In the genomic region with DNA sequence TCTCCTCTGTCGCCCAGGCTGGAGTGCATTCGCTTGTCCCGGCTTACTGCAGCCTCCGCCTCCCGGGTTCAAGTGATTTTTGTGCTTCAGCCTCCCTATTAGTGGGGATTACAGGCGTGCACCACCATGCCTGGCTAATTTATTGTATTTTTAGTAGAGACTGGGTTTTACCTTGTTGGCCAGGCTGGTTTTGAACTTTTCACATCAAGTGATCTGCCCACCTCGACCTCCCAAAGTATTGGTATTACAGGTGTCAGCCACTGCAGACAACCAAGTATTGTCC, we compare ENCODE assay signal across 1 cellular context.
TF ChIP-seq lines count a peak whose summit lies in the region.

No MANE protein-coding gene starts in this region.

TF ChIP-seq in K562, 482 proteins besides CTCF, POLR2A, EP300 and RAD21:
- no peak for TF ChIP-seq ZFP91 (CRISPR knock-in tag; IDR thresholded peaks at IDR 0.05)
- TF ChIP-seq ZNF224 (CRISPR knock-in tag; IDR thresholded peaks at IDR 0.05), result no peak
- TF ChIP-seq HDAC6 (IDR thresholded peaks at IDR 0.05; ENCODE audit: low read depth, low read length), result no peak
- no peak for TF ChIP-seq MYBL2 (IDR thresholded peaks at IDR 0.05; ENCODE audit: low read depth)
- no peak for TF ChIP-seq MYBL2 (CRISPR knock-in tag; IDR thresholded peaks at IDR 0.05; ENCODE audit: borderline replicate concordance)
- no peak for TF ChIP-seq ESRRA (IDR thresholded peaks at IDR 0.05; ENCODE audit: borderline replicate concordance, low read depth)
- TF ChIP-seq ZNF134 (CRISPR knock-in tag; conservative IDR thresholded peaks at IDR 0.05), result no peak
- no peak for TF ChIP-seq DDX20 (tag; IDR thresholded peaks at IDR 0.05; ENCODE audit: low read depth)
- no peak for TF ChIP-seq CBX8 (IDR thresholded peaks at IDR 0.05; ENCODE audit: borderline replicate concordance, extremely low read depth, low read depth, low read length, poor library complexity, severe bottlenecking)
- TF ChIP-seq CCAR2 (IDR thresholded peaks at IDR 0.05; ENCODE audit: low read depth, low read length), result no peak
